In genomic region chr16:5575121-5575520, GRCh38 we compare ENCODE assay signal across 28 cellular contexts.
"Had no signal": no experiment of that assay in that cellular context is flagged by ENCODE, and none has a peak within 500 bp of the region (broad histone marks: within the 10 kb centered on the region; RNA-seq: fewer than 3 reads in every experiment).

No MANE protein-coding gene starts in this region.

- H3K9me3 ChIP-seq: colonic mucosa, esophagus muscularis mucosa, esophagus squamous epithelium, gastrocnemius medialis, gastroesophageal sphincter, heart left ventricle had no signal

- H3K27me3 ChIP-seq: colonic mucosa, foreskin keratinocyte, gastrocnemius medialis, heart left ventricle had no signal

- DNase-seq: colonic mucosa; cortex of kidney; dermis blood vessel endothelial cell; dorsolateral prefrontal cortex; effector CD4-positive, alpha-beta T cell; effector CD8-positive, alpha-beta T cell; effector memory CD4-positive, alpha-beta T cell; effector memory CD8-positive, alpha-beta T cell; endodermal cell; erythroblast; esophagus squamous epithelium; foreskin fibroblast; foreskin keratinocyte; foreskin melanocyte; gastrocnemius medialis; glutamatergic neuron; head of caudate nucleus; heart left ventricle; heart right ventricle had no signal

- FAIRE-seq: colon, endometrium, endothelial cell of umbilical vein, frontal cortex had no signal

- ATAC-seq: effector memory CD8-positive, alpha-beta T cell; esophagus mucosa; foreskin keratinocyte; gastrocnemius medialis; gastroesophageal sphincter; heart left ventricle; heart right ventricle had no signal

- H3K36me3 ChIP-seq: colonic mucosa, esophagus muscularis mucosa, esophagus squamous epithelium, gastrocnemius medialis, gastroesophageal sphincter, heart left ventricle, heart right ventricle had no signal

- H3K27ac ChIP-seq: colonic mucosa, coronary artery, dorsolateral prefrontal cortex, epithelial cell of prostate, esophagus muscularis mucosa, esophagus squamous epithelium, foreskin keratinocyte, gastrocnemius medialis, gastroesophageal sphincter, heart left ventricle, heart right ventricle had no signal

- H3K4me3 ChIP-seq: colonic mucosa, coronary artery, dorsolateral prefrontal cortex, esophagus muscularis mucosa, esophagus squamous epithelium, gastrocnemius medialis, gastroesophageal sphincter, heart left ventricle, heart right ventricle had no signal

- H3K4me1 ChIP-seq: colonic mucosa, esophagus muscularis mucosa, esophagus squamous epithelium, foreskin keratinocyte, gastrocnemius medialis, gastroesophageal sphincter, heart left ventricle, heart right ventricle had no signal
